Comparison of ENCODE assay signal across 15 cellular contexts in the genomic region with DNA sequence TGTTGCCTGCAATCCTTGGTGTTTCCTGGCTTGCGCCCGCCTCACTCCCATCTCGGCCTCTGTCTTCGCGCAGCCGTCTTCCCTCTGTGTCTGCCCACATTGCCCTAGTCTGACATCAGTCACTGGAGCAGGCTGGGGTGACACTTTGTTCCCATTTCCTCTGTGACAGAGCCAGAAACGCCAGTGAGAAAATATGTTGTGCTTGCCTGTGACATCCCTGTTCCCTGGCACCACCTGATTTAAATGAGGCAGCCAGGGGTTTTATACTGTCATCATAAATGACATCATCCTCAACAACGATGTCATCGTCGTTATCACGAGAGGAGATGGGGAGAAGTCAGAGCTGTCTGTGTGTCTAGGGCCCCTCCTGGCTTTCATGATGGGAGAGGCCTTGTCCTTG. TPM values are rescaled to one million over a fixed set of nuclear protein-coding genes. Genes with fewer than 3 reads are reported as not detected.
DNase-seq lines count a peak whose midpoint lies in the region; TF ChIP-seq lines count a peak whose summit lies in the region.
"Had no signal": no experiment of that assay in that cellular context is flagged by ENCODE, and none has a peak within 500 bp of the region (broad histone marks: within the 10 kb centered on the region; RNA-seq: fewer than 3 reads in every experiment).

No MANE protein-coding gene starts in this region.

- H3K27me3 ChIP-seq in GM23248 (replicated peaks; ENCODE audit: insufficient read depth) = no peaks in the 10 kb centered on the region
- H3K27me3 ChIP-seq: testis had no signal

- WGBS in GM23248 (ENCODE audit: low coverage in 1 of 2, low lambda C conversion rate in 2 of 2, missing lambda C conversion rate in 2 of 2), 2 experiments = 67 to 71% methylated on average over 11 of the region's 11 CpGs

- H3K4me3 ChIP-seq in GM23248 (no peak overlapping the region), fibroblast of mammary gland (ENCODE audit: control insufficient read depth, low read depth, low read length) (no peak overlapping the region)
- H3K4me3 ChIP-seq: BLaER1 treated with 17β-estradiol and CSF1 and Interleukin-3, amounts not matched to agents 10 nM and 100 nM; lung; prostate gland; testis had no signal

- H3K36me3 ChIP-seq in GM23248 (ENCODE audit: low read depth) = no peaks in the 10 kb centered on the region
- H3K36me3 ChIP-seq: BLaER1 treated with 17β-estradiol and CSF1 and Interleukin-3, amounts not matched to agents 10 nM and 100 nM; prostate gland had no signal

- in situ Hi-C loops in GM23248 (cut with MboI) = no loop called here

- H3K4me2 ChIP-seq in GM23248 (ENCODE audit: unreplicated experiment) = no peak overlapping the region

- no peak overlapping the region for H3K9ac ChIP-seq in GM23248
- H3K9ac ChIP-seq: BLaER1 treated with 17β-estradiol and CSF1 and Interleukin-3, amounts not matched to agents 10 nM and 100 nM had no signal

- CTCF ChIA-PET in RWPE1 (lab: Yijun Ruan, JAX) = interaction anchor here (1.0 kb wide), 1 partner anchor 21 kb away, joined by 3 read pairs; no protein-coding TSS in a partner anchor

- TF ChIP-seq CTCF in RWPE1 (conservative IDR thresholded peaks at IDR 0.05; ENCODE audit: low read depth) (no peak), fibroblast of mammary gland (conservative IDR thresholded peaks at IDR 0.05; ENCODE audit: control insufficient read depth, insufficient read depth, low read depth, low read length) (no peak)

- DNase-seq in GM23248 = peak; percentile 9
- DNase-seq in RWPE1 (ENCODE audit: low spot score) = no peak
- peak; percentile 10 for DNase-seq in fibroblast of mammary gland (ENCODE audit: low read depth)
- DNase-seq in nucleus accumbens (lab: John Stamatoyannopoulos, UW) = peak in 33 of 56 donors; percentile 0 to 65 (median 20)
- no peak for DNase-seq in kidney glomerular epithelial cell (lab: John Stamatoyannopoulos, UW)
- DNase-seq in activated effector memory CD4-positive, alpha-beta T cell treated with anti-CD3 and anti-CD28 coated beads, Interleukin-2, amount 50 U/mL, for 16 hours = no peak
- DNase-seq in EL = no peak
- no peak for DNase-seq in activated CD4-positive, CD25-positive, alpha-beta regulatory T cell treated with anti-CD3 and anti-CD28 coated beads, Interleukin-2, amount 50 U/mL, for 72 hours
- DNase-seq: glutamatergic neuron, NCI-H187 had no signal

- H3K9me3 ChIP-seq in GM23248 (ENCODE audit: low read depth) = no peaks in the 10 kb centered on the region
- H3K9me3 ChIP-seq: BLaER1 treated with 17β-estradiol and CSF1 and Interleukin-3, amounts not matched to agents 10 nM and 100 nM; Caco-2; prostate gland; testis had no signal

- no peaks in the 10 kb centered on the region for H4K20me1 ChIP-seq in GM23248 (ENCODE audit: insufficient read depth)

- no peaks in the 10 kb centered on the region for H3K79me2 ChIP-seq in GM23248 (ENCODE audit: insufficient read depth)

- H3K27ac ChIP-seq in GM23248 (no peak overlapping the region), RWPE1 (peak overlapping the region; percentile 42)
- H3K27ac ChIP-seq: BLaER1 treated with 17β-estradiol and CSF1 and Interleukin-3, amounts not matched to agents 10 nM and 100 nM; prostate gland; testis had no signal

- H3K9me2 ChIP-seq in GM23248 (ENCODE audit: insufficient read depth) = no peaks in the 10 kb centered on the region

- no peaks in the 10 kb centered on the region for H3K4me1 ChIP-seq in GM23248 (ENCODE audit: insufficient read depth)
- H3K4me1 ChIP-seq: Caco-2, prostate gland, testis had no signal

- H2AFZ ChIP-seq in GM23248 = no peak overlapping the region

- POLR2A ChIA-PET in RWPE1 (lab: Yijun Ruan, JAX; ENCODE audit: low non-redundant PET) = no interaction called here

- H3F3A ChIP-seq in GM23248 (ENCODE audit: insufficient read depth) = no peaks in the 10 kb centered on the region

RNA-seq across cellular contexts. Expression of a gene that starts 29.1 kb away (rescaled TPM):
- total RNA-seq in GM23248 (2014; rRNA removed; shearing (Covaris generic)) = 4.5 and 7.2 TPM in 2 replicates
- 3.7 and 4.0 TPM in 2 replicates for polyA plus RNA-seq in GM23248 (2016; fragmentation: Nextera tagmentation; extraction: Ambion mirVana)

Comparison
In these comparisons a context has a peak if more than half of its experiments do, and no peak if none do; other contexts are left out.
1. DNase-seq: peak in GM23248 (single experiment), fibroblast of mammary gland (single experiment) and nucleus accumbens (33 of 56); none in RWPE1 (single experiment), kidney glomerular epithelial cell (single experiment), activated effector memory CD4-positive, alpha-beta T cell treated with anti-CD3 and anti-CD28 coated beads, Interleukin-2, amount 50 U/mL, for 16 hours (single experiment), EL (single experiment) and activated CD4-positive, CD25-positive, alpha-beta regulatory T cell treated with anti-CD3 and anti-CD28 coated beads, Interleukin-2, amount 50 U/mL, for 72 hours (single experiment).